ENCODE assay signal across 9 cellular contexts in genomic region chr20:11454966-11455799, GRCh38.
A peak's percentile ranks its signal among the peaks of the same experiment; 100 is the strongest.
DNase-seq lines count a peak whose midpoint lies in the region; ATAC-seq, FAIRE-seq and TF ChIP-seq lines count a peak whose summit lies in the region.
"Had no signal": no experiment of that assay in that cellular context is flagged by ENCODE, and none has a peak within 500 bp of the region (broad histone marks: within the 10 kb centered on the region; RNA-seq: fewer than 3 reads in every experiment).

No MANE protein-coding gene starts in this region.

- H3K9me3 Mint-ChIP-seq in CD14-positive monocyte: peaks cover 0 to 4% (median under 1%) of the 10 kb centered on the region in 7 donors

- intact Hi-C loops in CD14-positive monocyte (cut with micrococcal nuclease): no loop called here

- ATAC-seq in HG02840 (IDR thresholded peaks at IDR 0.05; ENCODE audit: low FRiP score, unreplicated experiment): no peak

- peak overlapping the region in 1 of 7 donors; percentile 30 for H3K27ac Mint-ChIP-seq in CD14-positive monocyte
- H3K27ac Mint-ChIP-seq: IgD-negative memory B cell had no signal

- H3K4me3 ChIP-seq in AG09309 (ENCODE audit: control insufficient read depth, low read depth, low read length) (no peak overlapping the region), foreskin fibroblast (ENCODE audit: low read depth in 1 of 2, low read length in 2 of 2) (no peak overlapping the region)

- H3K36me3 Mint-ChIP-seq in CD14-positive monocyte: no peaks in the 10 kb centered on the region
- H3K36me3 Mint-ChIP-seq: IgD-negative memory B cell had no signal

- peaks cover 0 to 1% (median 0%) of the 10 kb centered on the region in 3 donors for H3K27me3 Mint-ChIP-seq in CD14-positive monocyte (ENCODE audit: low read depth in 3 of 3)
- H3K27me3 Mint-ChIP-seq: IgD-negative memory B cell had no signal

- TF ChIP-seq CTCF in AG09309 (IDR thresholded peaks at IDR 0.05; ENCODE audit: control insufficient read depth, insufficient read depth, low read depth, low read length, missing control alignments) (no peak), foreskin fibroblast (IDR thresholded peaks at IDR 0.05; ENCODE audit: low read depth, low read length) (no peak), CD14-positive monocyte (IDR thresholded peaks at IDR 0.05) (no peak)

- no peak overlapping the region for H3K4me3 Mint-ChIP-seq in CD14-positive monocyte
- H3K4me3 Mint-ChIP-seq: IgD-negative memory B cell had no signal

- peaks cover 50% of the 10 kb centered on the region for H3K4me1 Mint-ChIP-seq in CD14-positive monocyte
- H3K4me1 Mint-ChIP-seq: IgD-negative memory B cell had no signal

- peak; percentile 96 for FAIRE-seq in RCC 7860 (lab: Jason Lieb, UNC)

- DNase-seq in AG09309 (ENCODE audit: low read depth) (peak; percentile 55), HCEC 1CT (peak; percentile 35), RCC 7860 (ENCODE audit: low spot score) (peak; percentile 92), foreskin fibroblast (peak; percentile 66 to 82), CD14-positive monocyte (ENCODE audit: low spot score) (no peak), NCI-H526 treated with DMSO at 0.1 percent for 48 hours (lab: John Stamatoyannopoulos, UW) (no peak), inferior parietal cortex (ENCODE audit: extremely low spot score) (no peak)

Comparison
In these comparisons a context has a peak if more than half of its experiments do, and no peak if none do; other contexts are left out.
1. DNase-seq: peak in AG09309 (single experiment), HCEC 1CT (single experiment), RCC 7860 (single experiment) and foreskin fibroblast (2 of 2); none in CD14-positive monocyte (single experiment), NCI-H526 treated with DMSO at 0.1 percent for 48 hours (single experiment) and inferior parietal cortex (single experiment).